ENCODE assay signal across 8 cellular contexts in the genomic region with DNA sequence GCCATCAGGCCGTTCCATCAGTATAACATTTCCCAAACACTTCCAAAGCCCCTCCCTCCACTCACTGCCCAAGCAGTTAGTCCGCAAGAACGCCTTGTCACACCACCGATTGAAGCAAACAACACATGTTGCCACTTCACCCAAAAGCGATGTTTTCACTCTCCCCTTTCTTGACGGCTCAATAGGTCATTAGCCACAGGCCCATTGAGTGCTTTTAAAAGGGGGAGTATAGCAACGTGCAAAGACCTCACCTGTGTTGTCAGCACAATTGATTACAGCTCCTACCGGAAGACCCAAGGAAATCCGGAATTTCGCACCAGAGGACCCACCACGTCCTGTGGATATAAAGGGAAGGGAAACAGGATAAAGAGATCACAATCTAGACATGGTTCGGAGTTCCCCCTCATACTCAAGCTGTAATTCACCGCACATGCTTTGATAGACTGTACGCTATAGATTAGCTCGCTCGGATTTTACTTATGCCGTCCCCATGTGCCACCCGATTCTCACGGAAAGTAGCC. TPM values are rescaled to one million over a fixed set of nuclear protein-coding genes. Genes with fewer than 3 reads are reported as not detected.
DNase-seq lines count a peak whose midpoint lies in the region; ATAC-seq and TF ChIP-seq lines count a peak whose summit lies in the region.

No MANE protein-coding gene starts in this region.

- H3K27me3 Mint-ChIP-seq in activated naive CD4-positive, alpha-beta T cell treated with anti-CD3 and anti-CD28 coated beads for 36 hours (ENCODE audit: low read depth) = no peaks in the 10 kb centered on the region
- H3K27me3 Mint-ChIP-seq in activated naive CD4-positive, alpha-beta T cell treated with anti-CD3 and anti-CD28 coated beads, Interleukin-2, amount 10 ng/mL, durations not matched to agents 7 days and 5 days = no peaks in the 10 kb centered on the region

- no peaks in the 10 kb centered on the region for H3K9me3 Mint-ChIP-seq in activated naive CD4-positive, alpha-beta T cell treated with anti-CD3 and anti-CD28 coated beads for 36 hours
- H3K9me3 Mint-ChIP-seq in activated naive CD4-positive, alpha-beta T cell treated with anti-CD3 and anti-CD28 coated beads, Interleukin-2, amount 10 ng/mL, durations not matched to agents 7 days and 5 days = no peaks in the 10 kb centered on the region

- H3K27ac Mint-ChIP-seq in activated naive CD4-positive, alpha-beta T cell treated with anti-CD3 and anti-CD28 coated beads for 36 hours = peak overlapping the region; percentile 99
- H3K27ac Mint-ChIP-seq in activated naive CD4-positive, alpha-beta T cell treated with anti-CD3 and anti-CD28 coated beads, Interleukin-2, amount 10 ng/mL, durations not matched to agents 7 days and 5 days = peak overlapping the region; percentile 98

- H3K27ac ChIP-seq in right atrium auricular region (peak overlapping the region; percentile 88 to 90), skin epidermis (peak overlapping the region in 20 of 21 experiments; percentile 69 to 97 (median 90))

- DNase-seq in activated naive CD4-positive, alpha-beta T cell treated with anti-CD3 and anti-CD28 coated beads for 36 hours = no peak
- no peak for DNase-seq in activated naive CD4-positive, alpha-beta T cell treated with anti-CD3 and anti-CD28 coated beads, Interleukin-2, amount 50 U/mL, for 16 hours
- DNase-seq in activated naive CD4-positive, alpha-beta T cell treated with anti-CD3 and anti-CD28 coated beads, Interleukin-2, amount 10 ng/mL, durations not matched to agents 7 days and 5 days = no peak
- no peak for DNase-seq in right atrium auricular region (ENCODE audit: low spot score)

- no peaks in the 10 kb centered on the region for H3K9me3 ChIP-seq in right atrium auricular region

- peaks cover 43% of the 10 kb centered on the region for H3K4me1 Mint-ChIP-seq in activated naive CD4-positive, alpha-beta T cell treated with anti-CD3 and anti-CD28 coated beads for 36 hours (ENCODE audit: low read depth)
- H3K4me1 Mint-ChIP-seq in activated naive CD4-positive, alpha-beta T cell treated with anti-CD3 and anti-CD28 coated beads, Interleukin-2, amount 10 ng/mL, durations not matched to agents 7 days and 5 days = peaks cover 46% of the 10 kb centered on the region

- peak overlapping the region; percentile 96 for H3K4me3 Mint-ChIP-seq in activated naive CD4-positive, alpha-beta T cell treated with anti-CD3 and anti-CD28 coated beads for 36 hours
- peak overlapping the region; percentile 91 for H3K4me3 Mint-ChIP-seq in activated naive CD4-positive, alpha-beta T cell treated with anti-CD3 and anti-CD28 coated beads, Interleukin-2, amount 10 ng/mL, durations not matched to agents 7 days and 5 days

- ATAC-seq in GM18867 (IDR thresholded peaks at IDR 0.05; ENCODE audit: unreplicated experiment) (no peak), HG03521 (IDR thresholded peaks at IDR 0.05; ENCODE audit: unreplicated experiment) (no peak), GM19397 (IDR thresholded peaks at IDR 0.05; ENCODE audit: unreplicated experiment) (no peak)

- intact Hi-C loops in activated naive CD4-positive, alpha-beta T cell treated with anti-CD3 and anti-CD28 coated beads for 36 hours (cut with micrococcal nuclease) = loop anchor here (1.0 to 5.0 kb wide), 7 partner anchors 16 to 299 kb away; a partner anchor contains a TSS

- H3K4me1 ChIP-seq in right atrium auricular region = peaks cover 0 to 30% of the 10 kb centered on the region in 2 donors

- H3K4me3 ChIP-seq in right atrium auricular region (peak overlapping the region; percentile 42 to 63), skin epidermis (peak overlapping the region; percentile 41 to 80 (median 58))

- no peak for TF ChIP-seq CTCF in right atrium auricular region (IDR thresholded peaks at IDR 0.05)

- H3K36me3 ChIP-seq in right atrium auricular region = peaks cover 47% of the 10 kb centered on the region

- peaks cover 57% of the 10 kb centered on the region for H3K36me3 Mint-ChIP-seq in activated naive CD4-positive, alpha-beta T cell treated with anti-CD3 and anti-CD28 coated beads for 36 hours (ENCODE audit: low read depth)
- peaks cover 52% of the 10 kb centered on the region for H3K36me3 Mint-ChIP-seq in activated naive CD4-positive, alpha-beta T cell treated with anti-CD3 and anti-CD28 coated beads, Interleukin-2, amount 10 ng/mL, durations not matched to agents 7 days and 5 days

- CTCF ChIA-PET in activated naive CD4-positive, alpha-beta T cell treated with anti-CD3 and anti-CD28 coated beads for 36 hours (lab: Charles Lee) = interaction anchor here (0.6 to 2.3 kb wide), 4 partner anchors 16 to 349 kb away, joined by 3 to 25 read pairs (median 5); a partner anchor contains a TSS
- CTCF ChIA-PET in activated naive CD4-positive, alpha-beta T cell treated with anti-CD3 and anti-CD28 coated beads, Interleukin-2, amount 10 ng/mL, durations not matched to agents 7 days and 5 days (lab: Charles Lee) = interaction anchor here (1.8 to 2.7 kb wide), 2 partner anchors 17 to 301 kb away, joined by 8 to 11 read pairs; a partner anchor contains a TSS

- H3K27me3 ChIP-seq in right atrium auricular region = no peaks in the 10 kb centered on the region

RNA-seq across cellular contexts. Expression of a gene that starts 0.7 kb away (rescaled TPM):
- total RNA-seq in activated naive CD4-positive, alpha-beta T cell treated with anti-CD3 and anti-CD28 coated beads for 36 hours = 1,000 to 10,000 TPM; 2,241 to 2,332 TPM
- total RNA-seq in right atrium auricular region = 100 to 1,000 TPM; 640 to 985 TPM

RNA-seq across cellular contexts. Expression of a gene that starts 17.0 kb away (rescaled TPM):
- 100 to 1,000 TPM; 105 to 113 TPM for total RNA-seq in activated naive CD4-positive, alpha-beta T cell treated with anti-CD3 and anti-CD28 coated beads for 36 hours
- total RNA-seq in right atrium auricular region = 10 to 100 TPM; 34.2 to 65.4 TPM

RNA-seq across cellular contexts. Expression of a gene that starts 27.7 kb away (rescaled TPM):
- total RNA-seq in activated naive CD4-positive, alpha-beta T cell treated with anti-CD3 and anti-CD28 coated beads for 36 hours = 10 to 100 TPM; 18.6 to 21.9 TPM
- total RNA-seq in right atrium auricular region = 1 to 10 TPM; 9.0 to 9.5 TPM

RNA-seq across cellular contexts. Expression of a gene that starts 53.5 kb away (rescaled TPM):
- total RNA-seq in activated naive CD4-positive, alpha-beta T cell treated with anti-CD3 and anti-CD28 coated beads for 36 hours = 10 to 100 TPM; 30.1 to 33.4 TPM
- total RNA-seq in right atrium auricular region = 10 to 100 TPM; 45.9 to 47.7 TPM
